Comparison of ENCODE assay signal across 13 cellular contexts in the genomic region with DNA sequence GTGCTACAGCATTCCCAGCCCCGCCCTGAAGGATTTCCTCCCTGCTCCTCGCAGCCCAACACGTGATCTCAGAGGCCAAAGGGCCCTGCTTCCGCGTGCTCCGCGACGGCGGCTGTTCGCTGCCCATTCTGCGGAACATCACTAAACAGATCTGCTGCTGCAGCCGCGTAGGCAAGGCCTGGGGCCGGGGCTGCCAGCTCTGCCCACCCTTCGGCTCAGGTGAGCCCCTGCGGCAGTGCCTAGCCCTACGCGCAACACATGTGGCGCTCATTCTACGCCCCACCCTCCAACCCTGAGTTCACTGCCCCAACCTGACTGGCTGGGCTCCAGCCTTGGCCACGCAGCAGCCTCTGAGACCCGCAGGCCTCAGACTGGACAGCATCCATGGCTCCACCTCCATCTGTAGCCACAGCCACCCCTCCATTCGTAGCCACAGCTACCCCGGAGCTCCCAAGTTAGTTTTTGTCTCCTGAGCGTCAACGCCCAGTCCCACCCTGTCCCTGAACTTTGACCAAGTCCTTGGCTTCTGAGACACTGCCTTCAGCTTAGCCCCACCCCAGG. TPM values are rescaled to one million over a fixed set of nuclear protein-coding genes. Genes with fewer than 3 reads are reported as not detected.
DNase-seq lines count a peak whose midpoint lies in the region; ATAC-seq and TF ChIP-seq lines count a peak whose summit lies in the region.
"Had no signal": no experiment of that assay in that cellular context is flagged by ENCODE, and none has a peak within 500 bp of the region (broad histone marks: within the 10 kb centered on the region; RNA-seq: fewer than 3 reads in every experiment).

No MANE protein-coding gene starts in this region.

- H3K27me3 ChIP-seq in SK-N-SH (ENCODE audit: insufficient read depth) = no peaks in the 10 kb centered on the region

- H2AFZ ChIP-seq in SK-N-SH (ENCODE audit: low read depth) = no peak overlapping the region

- H3K27me3 Mint-ChIP-seq in activated naive CD4-positive, alpha-beta T cell treated with anti-CD3 and anti-CD28 coated beads, Interleukin-2, amount 50 U/mL, for 24 hours = no peaks in the 10 kb centered on the region
- H3K27me3 Mint-ChIP-seq in activated CD8-positive, alpha-beta T cell treated with anti-CD3 and anti-CD28 coated beads, Interleukin-2, amount 10 ng/mL, durations not matched to agents 7 days and 5 days (ENCODE audit: low read depth) = peaks cover 6% of the 10 kb centered on the region
- H3K27me3 Mint-ChIP-seq in stimulated activated naive B cell treated with anti-CD40 and anti-IgM and Interleukin-4, amounts not matched to agents 10 μg/mL and 1 μg/mL and 100 μg/mL, for 72 hours = peaks cover 10 to 23% of the 10 kb centered on the region in 2 donors

- no peaks in the 10 kb centered on the region for H3K36me3 ChIP-seq in SK-N-SH (replicated peaks in 1 of 2; ENCODE audit: control insufficient read depth in 1 of 2, insufficient read depth in 2 of 2, low read length in 1 of 2)
- H3K36me3 ChIP-seq: thoracic aorta had no signal

- no peaks in the 10 kb centered on the region for H3K9me3 Mint-ChIP-seq in activated naive CD4-positive, alpha-beta T cell treated with anti-CD3 and anti-CD28 coated beads, Interleukin-2, amount 50 U/mL, for 24 hours
- H3K9me3 Mint-ChIP-seq in activated CD8-positive, alpha-beta T cell treated with anti-CD3 and anti-CD28 coated beads, Interleukin-2, amount 10 ng/mL, durations not matched to agents 7 days and 5 days (ENCODE audit: insufficient read depth) = no peaks in the 10 kb centered on the region
- H3K9me3 Mint-ChIP-seq in stimulated activated naive B cell treated with anti-CD40 and anti-IgM and Interleukin-4, amounts not matched to agents 10 μg/mL and 1 μg/mL and 100 μg/mL, for 72 hours = peaks cover 2 to 3% of the 10 kb centered on the region in 2 donors

- no peaks in the 10 kb centered on the region for H4K20me1 ChIP-seq in SK-N-SH (ENCODE audit: insufficient read depth)

- WGBS in SK-N-SH (ENCODE audit: low lambda C conversion rate) = 95% methylated on average over 24 of the region's 26 CpGs

- peaks cover 27% of the 10 kb centered on the region for H3F3A ChIP-seq in SK-N-SH (replicated peaks; ENCODE audit: insufficient read depth)

- CTCF ChIA-PET in activated CD8-positive, alpha-beta T cell treated with anti-CD3 and anti-CD28 coated beads, Interleukin-2, amount 10 ng/mL, durations not matched to agents 7 days and 5 days (lab: Charles Lee) = interaction anchor here (6.1 kb wide), 1 partner anchor 27 kb away, joined by 58 read pairs; no protein-coding TSS in a partner anchor
- CTCF ChIA-PET in SK-N-SH (lab: Yijun Ruan, JAX) = interaction anchor here (1.0 to 4.1 kb wide), 6 partner anchors 8 to 162 kb away, joined by 3 to 42 read pairs (median 4); no protein-coding TSS in a partner anchor

- no peak for ATAC-seq in activated CD8-positive, alpha-beta T cell treated with anti-CD3 and anti-CD28 coated beads, Interleukin-2, amount 10 ng/mL, durations not matched to agents 7 days and 5 days
- no peak for ATAC-seq in stimulated activated naive B cell treated with anti-CD40 and anti-IgM and Interleukin-4, amounts not matched to agents 10 μg/mL and 1 μg/mL and 100 μg/mL, for 72 hours (replicated peaks)

- H3K4me1 Mint-ChIP-seq in activated naive CD4-positive, alpha-beta T cell treated with anti-CD3 and anti-CD28 coated beads, Interleukin-2, amount 50 U/mL, for 24 hours = peaks cover 76% of the 10 kb centered on the region
- peaks cover 81% of the 10 kb centered on the region for H3K4me1 Mint-ChIP-seq in activated CD8-positive, alpha-beta T cell treated with anti-CD3 and anti-CD28 coated beads, Interleukin-2, amount 10 ng/mL, durations not matched to agents 7 days and 5 days (ENCODE audit: low read depth)
- H3K4me1 Mint-ChIP-seq in stimulated activated naive B cell treated with anti-CD40 and anti-IgM and Interleukin-4, amounts not matched to agents 10 μg/mL and 1 μg/mL and 100 μg/mL, for 72 hours = peaks cover 47 to 62% of the 10 kb centered on the region in 2 donors

- no peak overlapping the region for H3K4me3 ChIP-seq in SK-N-SH (ENCODE audit: low read depth in 2 of 2, low read length in 1 of 2)
- H3K4me3 ChIP-seq: thoracic aorta had no signal

- H3K4me1 ChIP-seq in SK-N-SH (ENCODE audit: control insufficient read depth in 1 of 2, insufficient read depth in 2 of 2, low read depth in 1 of 2, low read length in 1 of 2) = peaks cover 15 to 54% of the 10 kb centered on the region in 2 experiments; a peak in 2 of 4 replicates

- H3K9ac ChIP-seq in SK-N-SH = no peak overlapping the region

- no peak for DNase-seq in activated naive CD4-positive, alpha-beta T cell treated with Interleukin-2 at 50 U/mL for 16 hours
- no peak for DNase-seq in activated CD8-positive, alpha-beta T cell treated with anti-CD3 and anti-CD28 coated beads, Interleukin-2, amount 10 ng/mL, durations not matched to agents 7 days and 5 days
- peak; percentile 50 for DNase-seq in islet precursor cell
- no peak for DNase-seq in stimulated activated naive B cell treated with anti-CD40 and anti-IgM and Interleukin-4, amounts not matched to agents 10 μg/mL and 1 μg/mL and 100 μg/mL, for 72 hours
- DNase-seq in globus pallidus (ENCODE audit: low spot score) = no peak
- no peak for DNase-seq in SK-N-SH
- DNase-seq in NCI-H2029 treated with DMSO at 0.1 percent for 48 hours (lab: John Stamatoyannopoulos, UW) = no peak
- DNase-seq: NCI-H1048; NCI-H524 treated with DMSO at 0.1 percent for 48 hours; stimulated activated CD4-positive, alpha-beta T cell treated with anti-CD3 and anti-CD28 coated beads, Interleukin-4, amount 100 ng/mL, for 4 hours had no signal

- no peaks in the 10 kb centered on the region for H3K9me3 ChIP-seq in SK-N-SH
- H3K9me3 ChIP-seq: thoracic aorta had no signal

- peak overlapping the region; percentile 81 for H3K27ac Mint-ChIP-seq in activated naive CD4-positive, alpha-beta T cell treated with anti-CD3 and anti-CD28 coated beads, Interleukin-2, amount 50 U/mL, for 24 hours
- peak overlapping the region; percentile 40 for H3K27ac Mint-ChIP-seq in activated CD8-positive, alpha-beta T cell treated with anti-CD3 and anti-CD28 coated beads, Interleukin-2, amount 10 ng/mL, durations not matched to agents 7 days and 5 days
- no peak overlapping the region for H3K27ac Mint-ChIP-seq in stimulated activated naive B cell treated with anti-CD40 and anti-IgM and Interleukin-4, amounts not matched to agents 10 μg/mL and 1 μg/mL and 100 μg/mL, for 72 hours

- peak overlapping the region; percentile 30 for H3K4me3 Mint-ChIP-seq in activated naive CD4-positive, alpha-beta T cell treated with anti-CD3 and anti-CD28 coated beads, Interleukin-2, amount 50 U/mL, for 24 hours
- H3K4me3 Mint-ChIP-seq in activated CD8-positive, alpha-beta T cell treated with anti-CD3 and anti-CD28 coated beads, Interleukin-2, amount 10 ng/mL, durations not matched to agents 7 days and 5 days = peak overlapping the region; percentile 42
- peak overlapping the region; percentile 25 to 27 for H3K4me3 Mint-ChIP-seq in stimulated activated naive B cell treated with anti-CD40 and anti-IgM and Interleukin-4, amounts not matched to agents 10 μg/mL and 1 μg/mL and 100 μg/mL, for 72 hours

- no peak overlapping the region for H3K27ac ChIP-seq in SK-N-SH (ENCODE audit: low read depth in 2 of 2, low read length in 1 of 2)
- H3K27ac ChIP-seq: HL-60, thoracic aorta had no signal

- no peak for TF ChIP-seq CTCF in SK-N-SH (IDR thresholded peaks at IDR 0.05)

- TF ChIP-seq EP300 in SK-N-SH (IDR thresholded peaks at IDR 0.05; ENCODE audit: borderline replicate concordance in 1 of 2, low read depth in 1 of 2, low read length in 1 of 2) = no peak

- TF ChIP-seq RAD21 in SK-N-SH (IDR thresholded peaks at IDR 0.05; ENCODE audit: low read length) = no peak

- H3K4me2 ChIP-seq in SK-N-SH = no peak overlapping the region

- no peaks in the 10 kb centered on the region for H3K79me2 ChIP-seq in SK-N-SH (ENCODE audit: insufficient read depth)

- POLR2A ChIA-PET in activated CD8-positive, alpha-beta T cell treated with anti-CD3 and anti-CD28 coated beads, Interleukin-2, amount 10 ng/mL, durations not matched to agents 7 days and 5 days (lab: Charles Lee) = no interaction called here
- POLR2A ChIA-PET in SK-N-SH (lab: Yijun Ruan, JAX) = interaction anchor here (0.6 kb wide), 1 partner anchor 9 kb away, joined by 3 read pairs; no protein-coding TSS in a partner anchor

- H3K36me3 Mint-ChIP-seq in activated naive CD4-positive, alpha-beta T cell treated with anti-CD3 and anti-CD28 coated beads, Interleukin-2, amount 50 U/mL, for 24 hours = no peaks in the 10 kb centered on the region
- H3K36me3 Mint-ChIP-seq in activated CD8-positive, alpha-beta T cell treated with anti-CD3 and anti-CD28 coated beads, Interleukin-2, amount 10 ng/mL, durations not matched to agents 7 days and 5 days (ENCODE audit: low read depth) = no peaks in the 10 kb centered on the region
- H3K36me3 Mint-ChIP-seq in stimulated activated naive B cell treated with anti-CD40 and anti-IgM and Interleukin-4, amounts not matched to agents 10 μg/mL and 1 μg/mL and 100 μg/mL, for 72 hours = peaks cover 0 to 2% of the 10 kb centered on the region in 2 donors

- no peaks in the 10 kb centered on the region for H3K9me2 ChIP-seq in SK-N-SH

TF ChIP-seq in SK-N-SH, 30 proteins besides CTCF, POLR2A, EP300 and RAD21 (continues in another document):
- no peak for TF ChIP-seq YY1 (IDR thresholded peaks at IDR 0.05; ENCODE audit: low read depth)
- TF ChIP-seq TAF1 (IDR thresholded peaks at IDR 0.05; ENCODE audit: borderline replicate concordance, low read depth, low read length) = no peak
- TF ChIP-seq, protein P1, sequence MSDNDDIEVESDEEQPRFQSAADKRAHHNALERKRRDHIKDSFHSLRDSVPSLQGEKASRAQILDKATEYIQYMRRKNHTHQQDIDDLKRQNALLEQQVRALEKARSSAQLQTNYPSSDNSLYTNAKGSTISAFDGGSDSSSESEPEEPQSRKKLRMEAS (IDR thresholded peaks at IDR 0.05; ENCODE audit: low read depth) = no peak
- no peak for TF ChIP-seq RFX5 (IDR thresholded peaks at IDR 0.05; ENCODE audit: low read length)
- no peak for TF ChIP-seq FOXM1 (IDR thresholded peaks at IDR 0.05; ENCODE audit: low read depth)
- no peak for TF ChIP-seq GABPA (IDR thresholded peaks at IDR 0.05; ENCODE audit: low read depth)
- no peak for TF ChIP-seq ELF1 (IDR thresholded peaks at IDR 0.05)
- no peak for TF ChIP-seq POLR2AphosphoS5 (IDR thresholded peaks at IDR 0.05; ENCODE audit: low read depth, low read length)
- no peak for TF ChIP-seq SMC3 (IDR thresholded peaks at IDR 0.05; ENCODE audit: low read depth, low read length)

RNA-seq across cellular contexts. Expression of gene LTBP4, which starts 6.2 kb away (rescaled TPM):
- total RNA-seq in activated CD8-positive, alpha-beta T cell treated with anti-CD3 and anti-CD28 coated beads, Interleukin-2, amount 10 ng/mL, durations not matched to agents 7 days and 5 days = 10 to 100 TPM; 54.3 to 54.7 TPM
- 15.9 and 24.8 TPM in 2 replicates for polyA plus RNA-seq in SK-N-SH (2012; rRNA removed)
- polyA plus RNA-seq in SK-N-SH (2012; cell fraction: cytosol; rRNA removed) = 6.8 and 12.4 TPM in 2 replicates
- 185 and 324 TPM in 2 replicates for polyA plus RNA-seq in SK-N-SH (2012; cell fraction: nucleus; rRNA removed)

RNA-seq across cellular contexts. Expression of gene SHKBP1, which starts 30.7 kb away (rescaled TPM):
- total RNA-seq in activated CD8-positive, alpha-beta T cell treated with anti-CD3 and anti-CD28 coated beads, Interleukin-2, amount 10 ng/mL, durations not matched to agents 7 days and 5 days = 100 to 1,000 TPM; 116 to 124 TPM
- 49.1 and 62.7 TPM in 2 replicates for polyA plus RNA-seq in SK-N-SH (2012; rRNA removed)
- polyA plus RNA-seq in SK-N-SH (2012; cell fraction: cytosol; rRNA removed) = 18.1 and 37.6 TPM in 2 replicates
- 93.4 and 94.6 TPM in 2 replicates for polyA plus RNA-seq in SK-N-SH (2012; cell fraction: nucleus; rRNA removed)
